Comparison of ENCODE assay signal across 1 cellular context in the genomic region with DNA sequence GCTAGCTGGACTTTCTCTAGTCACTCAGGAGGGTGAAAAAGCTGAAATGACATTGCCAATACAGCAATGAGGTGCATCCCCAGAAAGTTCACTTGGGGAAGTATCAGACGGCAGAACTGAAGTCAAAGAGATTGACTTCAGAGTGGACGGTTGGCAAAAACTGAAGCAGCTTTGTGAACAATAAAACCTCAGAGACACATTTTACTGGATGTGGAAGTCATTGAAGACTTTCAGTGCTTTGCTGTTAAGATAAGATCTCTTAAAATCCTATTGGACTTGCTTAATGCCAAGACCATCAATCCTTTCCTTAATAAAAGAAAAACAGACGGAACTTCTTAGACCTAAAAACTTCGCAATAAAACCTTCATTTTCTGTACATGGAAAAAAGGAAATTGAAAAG.
TF ChIP-seq lines count a peak whose summit lies in the region.

No MANE protein-coding gene starts in this region.

TF ChIP-seq in IMR-90, 13 proteins besides CTCF, POLR2A, EP300 and RAD21 (continued from another document):
- TF ChIP-seq, protein P1, sequence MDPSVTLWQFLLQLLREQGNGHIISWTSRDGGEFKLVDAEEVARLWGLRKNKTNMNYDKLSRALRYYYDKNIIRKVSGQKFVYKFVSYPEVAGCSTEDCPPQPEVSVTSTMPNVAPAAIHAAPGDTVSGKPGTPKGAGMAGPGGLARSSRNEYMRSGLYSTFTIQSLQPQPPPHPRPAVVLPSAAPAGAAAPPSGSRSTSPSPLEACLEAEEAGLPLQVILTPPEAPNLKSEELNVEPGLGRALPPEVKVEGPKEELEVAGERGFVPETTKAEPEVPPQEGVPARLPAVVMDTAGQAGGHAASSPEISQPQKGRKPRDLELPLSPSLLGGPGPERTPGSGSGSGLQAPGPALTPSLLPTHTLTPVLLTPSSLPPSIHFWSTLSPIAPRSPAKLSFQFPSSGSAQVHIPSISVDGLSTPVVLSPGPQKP (IDR thresholded peaks at IDR 0.05; ENCODE audit: borderline replicate concordance, low read depth, low read length), result no peak
- TF ChIP-seq MXI1 (IDR thresholded peaks at IDR 0.05; ENCODE audit: borderline replicate concordance, low read depth, low read length), result no peak
- TF ChIP-seq NFE2L2 (IDR thresholded peaks at IDR 0.05; ENCODE audit: low read depth, low read length), result no peak
- TF ChIP-seq RCOR1 (IDR thresholded peaks at IDR 0.05; ENCODE audit: insufficient replicate concordance, low read length), result no peak
- no peak for TF ChIP-seq MAZ (IDR thresholded peaks at IDR 0.05; ENCODE audit: borderline replicate concordance, low read depth, low read length)
- no peak for TF ChIP-seq CEBPB (IDR thresholded peaks at IDR 0.05; ENCODE audit: low read depth, low read length)
- no peak for TF ChIP-seq RFX5 (IDR thresholded peaks at IDR 0.05; ENCODE audit: low read depth, low read length)
TF ChIP-seq in IMR-90: peak in this region for 0.
